Comparison of ENCODE assay signal across 8 cellular contexts in the genomic region with DNA sequence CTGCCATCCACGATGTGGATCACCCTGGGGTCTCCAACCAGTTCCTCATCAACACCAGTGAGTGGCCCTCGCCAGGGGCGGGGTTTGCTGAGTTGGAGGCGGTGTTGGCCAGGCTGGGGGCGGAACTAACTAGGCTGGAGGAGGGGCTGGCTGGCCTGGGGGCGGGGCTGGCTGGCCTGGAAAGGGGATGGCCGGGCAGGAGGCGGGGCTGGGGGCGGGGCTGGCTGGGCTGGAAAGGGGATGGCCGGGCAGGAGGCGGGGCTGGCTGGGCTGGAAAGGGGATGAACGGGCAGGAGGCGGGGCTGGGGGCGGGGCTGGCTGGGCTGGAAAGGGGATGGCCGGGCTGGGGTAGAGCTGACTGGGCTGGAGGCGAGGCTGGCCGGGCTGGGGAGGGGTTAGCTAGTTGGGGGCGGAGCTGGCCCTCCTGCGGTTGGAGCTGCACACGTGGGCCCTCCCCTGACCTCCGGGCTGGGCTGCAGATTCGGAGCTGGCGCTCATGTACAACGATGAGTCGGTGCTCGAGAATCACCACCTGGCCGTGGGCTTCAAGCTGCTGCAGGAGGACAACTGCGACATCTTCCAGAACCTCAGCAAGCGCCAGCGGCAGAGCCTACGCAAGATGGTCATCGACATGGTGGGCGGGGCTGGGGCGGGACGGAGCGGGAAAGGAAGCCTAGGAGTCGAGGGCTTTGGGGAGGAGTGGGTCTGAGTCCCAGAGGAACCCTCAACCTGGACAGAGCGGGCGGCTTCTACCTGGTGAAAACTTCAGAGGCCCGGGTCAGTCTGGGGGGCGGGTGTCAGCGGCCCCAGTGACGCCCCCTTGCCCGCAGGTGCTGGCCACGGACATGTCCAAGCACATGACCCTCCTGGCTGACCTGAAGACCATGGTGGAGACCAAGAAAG. TPM values are rescaled to one million over a fixed set of nuclear protein-coding genes. Genes with fewer than 3 reads are reported as not detected.
A peak's percentile ranks its signal among the peaks of the same experiment; 100 is the strongest.
DNase-seq lines count a peak whose midpoint lies in the region; ATAC-seq and TF ChIP-seq lines count a peak whose summit lies in the region.

No MANE protein-coding gene starts in this region.

- TF ChIP-seq CTCF in cardiac muscle cell (IDR thresholded peaks at IDR 0.05; ENCODE audit: low read depth, low read length) (no peak), thyroid gland (IDR thresholded peaks at IDR 0.05) (no peak)

- H3K27ac ChIP-seq in BLaER1, result no peak overlapping the region
- H3K27ac ChIP-seq in HUES6 (ENCODE audit: low read depth, low read length), result no peak overlapping the region
- H3K27ac ChIP-seq in cardiac muscle cell, result no peak overlapping the region
- no peak overlapping the region for H3K27ac ChIP-seq in trophoblast cell (ENCODE audit: low read depth, low read length)
- no peak overlapping the region for H3K27ac ChIP-seq in thyroid gland

- H4K12ac ChIP-seq in trophoblast cell (ENCODE audit: low read depth, low read length), result no peak overlapping the region

- H2BK5ac ChIP-seq in trophoblast cell (ENCODE audit: low read depth, low read length, poor library complexity), result peak overlapping the region; percentile 14

- H4K8ac ChIP-seq in trophoblast cell (ENCODE audit: low read depth, low read length), result peak overlapping the region; percentile 40

- H3K4me1 ChIP-seq in BLaER1 (peaks cover 8% of the 10 kb centered on the region), HUES6 (ENCODE audit: control insufficient read depth, insufficient read depth, low read length) (peaks cover 4% of the 10 kb centered on the region; the same call in 1 of the 2 replicates), cardiac muscle cell (ENCODE audit: low read depth) (no peaks in the 10 kb centered on the region), trophoblast cell (ENCODE audit: control insufficient read depth in 1 of 2, insufficient read depth in 2 of 2, low read length in 2 of 2) (peaks cover 6 to 7% of the 10 kb centered on the region in 2 experiments), thyroid gland (no peaks in the 10 kb centered on the region)

- peak overlapping the region; percentile 97 for H2AFZ ChIP-seq in trophoblast cell (ENCODE audit: insufficient read depth, low read length, poor library complexity)

- intact Hi-C loops in thyroid gland (cut with DNase I), result no loop called here

- H3K14ac ChIP-seq in trophoblast cell (ENCODE audit: low read length), result no peak overlapping the region

- H2BK120ac ChIP-seq in trophoblast cell (ENCODE audit: insufficient read depth, low read length, poor library complexity), result no peak overlapping the region

- no peak overlapping the region for H3K23ac ChIP-seq in trophoblast cell (ENCODE audit: low read length)

- H3K36me3 ChIP-seq in BLaER1 (peaks cover 75% of the 10 kb centered on the region), HUES6 (ENCODE audit: control insufficient read depth, insufficient read depth, low read length) (0 out of 2 replicates have a peak, but pooled peaks cover 2% of the 10 kb centered on the region), cardiac muscle cell (no peaks in the 10 kb centered on the region), trophoblast cell (ENCODE audit: control insufficient read depth in 1 of 2, insufficient read depth in 2 of 2, low read length in 2 of 2) (no peaks in the 10 kb centered on the region), thyroid gland (peaks cover 0 to 9% of the 10 kb centered on the region in 2 donors)

- H3K9ac ChIP-seq in BLaER1 (no peak overlapping the region), HUES6 (ENCODE audit: low read length) (no peak overlapping the region), trophoblast cell (ENCODE audit: low read length) (no peak overlapping the region)

- ATAC-seq in GM19463 (IDR thresholded peaks at IDR 0.05; ENCODE audit: unreplicated experiment), result peak; percentile 88

- H3K4me2 ChIP-seq in BLaER1, result peak overlapping the region; percentile 80
- H3K4me2 ChIP-seq in trophoblast cell (ENCODE audit: low read length), result peak overlapping the region; percentile 69

- H2BK12ac ChIP-seq in trophoblast cell (ENCODE audit: low read length), result no peak overlapping the region

- H3K9me3 ChIP-seq in BLaER1 (no peaks in the 10 kb centered on the region), HUES6 (ENCODE audit: control insufficient read depth, insufficient read depth, low read depth, low read length) (no peaks in the 10 kb centered on the region), cardiac muscle cell (ENCODE audit: low read depth) (no peaks in the 10 kb centered on the region), trophoblast cell (ENCODE audit: insufficient read depth, low read depth, low read length) (no peaks in the 10 kb centered on the region), thyroid gland (no peaks in the 10 kb centered on the region)

- peaks cover 7% of the 10 kb centered on the region for H4K20me1 ChIP-seq in BLaER1

- H3K27me3 ChIP-seq in BLaER1, result no peaks in the 10 kb centered on the region
- H3K27me3 ChIP-seq in HUES6 (ENCODE audit: control insufficient read depth, insufficient read depth, low read length), result no peaks in the 10 kb centered on the region
- no peaks in the 10 kb centered on the region for H3K27me3 ChIP-seq in cardiac muscle cell
- no peaks in the 10 kb centered on the region for H3K27me3 ChIP-seq in trophoblast cell (ENCODE audit: insufficient read depth, low read length)
- H3K27me3 ChIP-seq in thyroid gland, result no peaks in the 10 kb centered on the region

- no peaks in the 10 kb centered on the region for H3K79me2 ChIP-seq in trophoblast cell (ENCODE audit: control insufficient read depth, insufficient read depth, low read length, poor library complexity)

- H3K4ac ChIP-seq in trophoblast cell (ENCODE audit: low read depth, low read length), result no peak overlapping the region

- no peak for TF ChIP-seq POLR2A in thyroid gland (IDR thresholded peaks at IDR 0.05)

- no CpG with 5 or more reads among the region's 45 CpGs for WGBS in trophoblast cell (ENCODE audit: extremely low coverage, insufficient coverage, insufficient read length)
- WGBS in thyroid gland, 2 donors, result 17 to 28% methylated on average over 15 to 27 of the region's 45 CpGs

- H2AK5ac ChIP-seq in trophoblast cell (ENCODE audit: low read length), result no peak overlapping the region

- DNase-seq in SKM-1 treated with dmso at 0.1 percent for 144 hours (lab: John Stamatoyannopoulos, UW; ENCODE audit: unreplicated experiment) (peak; percentile 80), cardiac muscle cell (ENCODE audit: low read depth in 1 of 2, low spot score in 1 of 2) (peak; percentile 96 to 97), trophoblast cell (peak; percentile 90 to 95), thyroid gland (peak; percentile 81 to 84)
- DNase-seq in activated naive CD8-positive, alpha-beta T cell treated with anti-CD3 and anti-CD28 coated beads, Interleukin-2, amount 50 U/mL, for 16 hours (ENCODE audit: low read depth, low spot score), result peak; percentile 68

- no peak overlapping the region for H4K91ac ChIP-seq in trophoblast cell (ENCODE audit: low read depth, low read length)

- H3K18ac ChIP-seq in trophoblast cell (ENCODE audit: low read length), result no peak overlapping the region

- H3K4me3 ChIP-seq in BLaER1 (peak overlapping the region; percentile 31; the same call in 1 of the 2 replicates), HUES6 (ENCODE audit: low read depth, low read length) (peak overlapping the region; percentile 72), cardiac muscle cell (peak overlapping the region; percentile 15), trophoblast cell (ENCODE audit: low read depth, low read length) (peak overlapping the region; percentile 62), thyroid gland (replicated peaks in 1 of 3) (peak overlapping the region in 1 of 3 donors; percentile 26)

- no peaks in the 10 kb centered on the region for H3K79me1 ChIP-seq in trophoblast cell (ENCODE audit: low read length)

RNA-seq across cellular contexts. Expression of a gene that starts 41.0 kb away (rescaled TPM):
- total RNA-seq in cardiac muscle cell (1.0 and 2.5 TPM in 2 replicates), thyroid gland (10 to 100 TPM; 16.1 to 21.0 (median 18.4) TPM)
- 2.4 and 3.4 TPM in 2 replicates for polyA plus RNA-seq in cardiac muscle cell
- 1.2 and 1.3 TPM in 2 replicates for polyA plus RNA-seq in trophoblast cell (2013)

RNA-seq across cellular contexts. Expression of a gene that starts 41.9 kb away (rescaled TPM):
- total RNA-seq in cardiac muscle cell (70.5 and 73.6 TPM in 2 replicates), thyroid gland (10 to 100 TPM; 95.4 to 99.9 (median 97.8) TPM)
- polyA plus RNA-seq in cardiac muscle cell, result 85.5 and 92.5 TPM in 2 replicates
- 29.2 and 29.6 TPM in 2 replicates for polyA plus RNA-seq in trophoblast cell (2013)

RNA-seq across cellular contexts. Expression of a gene that starts 55.9 kb away (rescaled TPM):
- total RNA-seq in cardiac muscle cell (0.60 and 0.63 TPM in 2 replicates), thyroid gland (under 1 TPM in 3 of 4 donors, not detected in 1; 0.22 to 0.59 (median 0.27) TPM)
- 0.75 TPM in 1 of 2 replicates, not detected in the other for polyA plus RNA-seq in cardiac muscle cell
- polyA plus RNA-seq in trophoblast cell (2013), result 1.2 and 1.3 TPM in 2 replicates

RNA-seq across cellular contexts. Expression of a gene that starts 58.0 kb away (rescaled TPM):
- total RNA-seq in cardiac muscle cell (240 and 298 TPM in 2 replicates), thyroid gland (100 to 1,000 TPM in 3 of 4 donors, 10 to 100 TPM in 1; 99.7 to 154 (median 125) TPM)
- 229 and 233 TPM in 2 replicates for polyA plus RNA-seq in cardiac muscle cell
- 163 and 166 TPM in 2 replicates for polyA plus RNA-seq in trophoblast cell (2013)
